Comparison of ENCODE assay signal across 8 cellular contexts in the genomic region with DNA sequence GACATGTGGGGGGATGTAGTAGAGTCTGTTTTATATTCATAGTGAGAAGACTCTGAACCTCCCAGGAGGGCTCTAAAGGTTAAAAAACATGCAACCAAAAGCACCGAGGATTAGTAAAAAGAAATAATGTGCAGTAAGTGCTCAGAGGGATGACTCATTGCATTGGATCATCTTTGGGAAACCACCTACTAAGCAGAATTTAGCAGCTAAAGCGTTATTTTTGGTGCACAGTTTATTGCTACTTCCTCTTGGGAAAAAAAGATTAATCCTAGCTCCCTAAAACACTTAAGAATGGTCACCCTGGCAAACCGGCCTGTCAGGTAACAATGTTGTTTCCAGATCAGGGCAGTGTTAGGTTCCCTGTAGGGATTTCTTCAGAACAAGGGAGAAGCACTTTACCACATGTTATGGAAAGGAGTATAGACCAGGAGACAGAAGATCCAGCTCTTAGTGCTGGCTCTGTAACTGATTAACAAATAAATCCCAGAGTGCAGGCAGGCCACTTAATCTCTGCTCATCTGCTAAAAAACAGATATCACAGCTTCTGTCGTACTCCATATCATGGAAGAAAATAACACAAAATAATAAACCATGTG.
A peak's percentile ranks its signal among the peaks of the same experiment; 100 is the strongest.
DNase-seq lines count a peak whose midpoint lies in the region; ATAC-seq and TF ChIP-seq lines count a peak whose summit lies in the region.

No MANE protein-coding gene starts in this region.

- ATAC-seq in HG03066 (IDR thresholded peaks at IDR 0.05; ENCODE audit: low read depth, unreplicated experiment): peak; percentile 27

- no peak overlapping the region for H3K4me3 ChIP-seq in retinal pigment epithelial cell (ENCODE audit: low read length)

- DNase-seq in DMS 273 (lab: John Stamatoyannopoulos, UW; ENCODE audit: unreplicated experiment): peak; percentile 46
- no peak for DNase-seq in DMS 273 treated with DMSO at 0.1 percent for 48 hours (lab: John Stamatoyannopoulos, UW)
- DNase-seq in SKM-1 (lab: John Stamatoyannopoulos, UW; ENCODE audit: unreplicated experiment): peak; percentile 21
- peak; percentile 36 for DNase-seq in fibroblast of gingiva (ENCODE audit: low read depth)
- DNase-seq in retinal pigment epithelial cell (ENCODE audit: low read depth): peak; percentile 68
- no peak for DNase-seq in NCI-H1694 (lab: John Stamatoyannopoulos, UW)
- DNase-seq in NCI-H510A (lab: John Stamatoyannopoulos, UW): no peak

- TF ChIP-seq CTCF in retinal pigment epithelial cell (conservative IDR thresholded peaks at IDR 0.05; ENCODE audit: low read depth, low read length): no peak

Comparison
In these comparisons a context has a peak if more than half of its experiments do, and no peak if none do; other contexts are left out.
1. DNase-seq: peak in DMS 273 (single experiment), SKM-1 (single experiment), fibroblast of gingiva (single experiment) and retinal pigment epithelial cell (single experiment); none in DMS 273 treated with DMSO at 0.1 percent for 48 hours (single experiment), NCI-H1694 (single experiment) and NCI-H510A (single experiment).